ENCODE assay signal across 22 cellular contexts in the genomic region with DNA sequence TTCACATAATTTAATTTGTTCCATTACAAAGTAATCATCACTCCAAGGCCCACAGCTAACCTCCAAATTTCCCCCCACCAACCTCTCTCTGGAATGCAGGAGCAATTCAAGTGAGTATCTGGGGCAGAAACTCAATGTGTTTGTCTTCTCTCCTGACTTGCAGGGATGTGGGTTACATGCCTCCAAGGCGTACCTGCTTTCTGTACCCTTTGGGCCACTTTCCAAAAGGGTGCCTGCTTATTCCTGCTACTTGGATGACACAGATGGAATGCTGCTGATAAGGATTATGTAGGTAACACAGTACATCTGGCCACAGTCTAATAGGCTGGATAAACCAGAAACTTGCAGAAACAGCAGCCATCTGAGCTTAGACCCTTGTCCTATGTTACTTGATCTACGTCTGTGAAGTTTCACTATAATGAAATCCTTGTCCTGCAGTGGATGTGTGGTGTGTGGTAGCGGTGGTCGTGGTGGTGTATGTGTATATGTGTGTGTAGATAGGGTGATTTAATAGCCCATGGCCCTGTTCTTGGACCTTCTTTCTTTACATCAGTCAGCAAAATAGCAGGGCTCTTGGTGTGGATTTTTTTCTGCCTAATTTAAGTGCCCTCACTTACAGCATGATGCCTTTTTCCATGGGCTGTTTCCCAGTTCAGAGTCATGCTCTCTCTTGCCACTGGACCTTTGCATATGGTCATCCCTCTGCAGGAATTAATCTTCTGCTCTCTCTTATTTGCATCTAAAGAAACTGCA.
DNase-seq lines count a peak whose midpoint lies in the region; ATAC-seq, FAIRE-seq and TF ChIP-seq lines count a peak whose summit lies in the region.
"Had no signal": no experiment of that assay in that cellular context is flagged by ENCODE, and none has a peak within 500 bp of the region (broad histone marks: within the 10 kb centered on the region; RNA-seq: fewer than 3 reads in every experiment).

No MANE protein-coding gene starts in this region.

- CTCF ChIA-PET in K562 (lab: Yijun Ruan, JAX; ENCODE audit: low intra/inter-chr PET ratio), result no interaction called here

- H3K23ac ChIP-seq in trophoblast cell (ENCODE audit: low read length), result no peak overlapping the region

- intact Hi-C loops in K562 (cut with micrococcal nuclease), result no loop called here
- intact Hi-C loops in dorsolateral prefrontal cortex (cut with DNase I), result no loop called here

- FAIRE-seq in K562 (lab: Jason Lieb, UNC), result peak; percentile 68
- FAIRE-seq: GM12891, GM18507 had no signal

- no peak for TF ChIP-seq RAD21 in K562 (CRISPR knock-in tag; conservative IDR thresholded peaks at IDR 0.05 in 1 of 2, IDR thresholded peaks at IDR 0.05 in 1 of 2)

- TF ChIP-seq POLR2A in K562 (conservative IDR thresholded peaks at IDR 0.05), result no peak

- DNase-seq in NCI-H146 (lab: John Stamatoyannopoulos, UW), result peak; percentile 42
- no peak for DNase-seq in NCI-H146 treated with DMSO at 0.1 percent for 48 hours (lab: John Stamatoyannopoulos, UW; ENCODE audit: unreplicated experiment)
- peak; percentile 91 for DNase-seq in NCI-H82 (lab: John Stamatoyannopoulos, UW)
- peak in 1 of 4 experiments; percentile 35 for DNase-seq in K562 (ENCODE audit: extremely low read depth in 1 of 4, low spot score in 3 of 4)
- DNase-seq in trophoblast cell, result peak in 1 of 2 donors; percentile 29
- DNase-seq in dorsolateral prefrontal cortex, result no peak
- DNase-seq: 8988T; CD8-positive, alpha-beta T cell; GF-D8; IMR-90; Kasumi-1; MM.1S; NCI-H2029 treated with DMSO at 0.1 percent for 48 hours; NCI-H510A treated with DMSO at 0.1 percent for 48 hours; T-cell had no signal

- WGBS in K562 (ENCODE audit: insufficient coverage, low coverage, missing lambda C conversion rate), result 20% methylated on average over 4 of the region's 4 CpGs
- WGBS in trophoblast cell (ENCODE audit: extremely low coverage, insufficient coverage, insufficient read length), result no CpG with 5 or more reads among the region's 4 CpGs

- H3K27ac ChIP-seq in K562 (ENCODE audit: extremely low read depth, low read depth, low read length) (peak overlapping the region; percentile 45; the same call in 1 of the 3 replicates), trophoblast cell (ENCODE audit: low read depth, low read length) (peak overlapping the region; percentile 85), dorsolateral prefrontal cortex (no peak overlapping the region)
- H3K27ac ChIP-seq: BLaER1, RWPE1, SJSA1 had no signal

- H2BK120ac ChIP-seq in trophoblast cell (ENCODE audit: insufficient read depth, low read length, poor library complexity), result no peak overlapping the region

- H3K9me3 ChIP-seq in K562 (replicated peaks; ENCODE audit: control insufficient read depth, insufficient read depth, low read depth, low read length), result no peaks in the 10 kb centered on the region
- H3K9me3 ChIP-seq in trophoblast cell (ENCODE audit: insufficient read depth, low read depth, low read length), result no peaks in the 10 kb centered on the region
- H3K9me3 ChIP-seq: BLaER1, SJSA1 had no signal

- peak overlapping the region; percentile 60 for H2BK5ac ChIP-seq in trophoblast cell (ENCODE audit: low read depth, low read length, poor library complexity)

- H3K18ac ChIP-seq in trophoblast cell (ENCODE audit: low read length), result no peak overlapping the region

- H3K4me1 ChIP-seq in K562 (replicated peaks in 1 of 2; ENCODE audit: control insufficient read depth in 2 of 2, insufficient read depth in 2 of 2, low read length in 2 of 2), result peaks cover 11 to 59% of the 10 kb centered on the region in 2 experiments
- H3K4me1 ChIP-seq in trophoblast cell (ENCODE audit: control insufficient read depth in 1 of 2, insufficient read depth in 2 of 2, low read length in 2 of 2), result peaks cover 15 to 26% of the 10 kb centered on the region in 2 experiments
- H3K4me1 ChIP-seq: SJSA1 had no signal

- H2BK12ac ChIP-seq in trophoblast cell (ENCODE audit: low read length), result no peak overlapping the region

- in situ Hi-C loops in K562 (cut with MboI), result no loop called here

- H2AFZ ChIP-seq in K562 (ENCODE audit: low read depth, low read length) (peak overlapping the region; percentile 60; the same call in 1 of the 2 replicates), trophoblast cell (ENCODE audit: insufficient read depth, low read length, poor library complexity) (no peak overlapping the region)

- BruUV-seq in K562 (replicated peaks; lab: Mats Ljungman, UMichigan), result no TSS peak

- no peak for TF ChIP-seq CTCF in K562 (IDR thresholded peaks at IDR 0.05 in 2 of 3, conservative IDR thresholded peaks at IDR 0.05 in 1 of 3; ENCODE audit: insufficient read depth in 2 of 3, low read depth in 1 of 3, low read length in 3 of 3)
- no peak for TF ChIP-seq CTCF in dorsolateral prefrontal cortex (IDR thresholded peaks at IDR 0.05 in 54 of 56, conservative IDR thresholded peaks at IDR 0.05 in 2 of 56; ENCODE audit: low read depth in 1 of 56, partially characterized antibody in 56 of 56)

- H3K4me3 ChIP-seq in K562, result no peak overlapping the region
- no peak overlapping the region for H3K4me3 ChIP-seq in trophoblast cell (ENCODE audit: low read depth, low read length)
- no peak overlapping the region for H3K4me3 ChIP-seq in dorsolateral prefrontal cortex
- H3K4me3 ChIP-seq: BLaER1, SJSA1 had no signal

- peak overlapping the region; percentile 30 for H4K91ac ChIP-seq in trophoblast cell (ENCODE audit: low read depth, low read length)

- H4K20me1 ChIP-seq in K562 (replicated peaks; ENCODE audit: control insufficient read depth, insufficient read depth, low read length), result no peaks in the 10 kb centered on the region
- H4K20me1 ChIP-seq: BLaER1 had no signal

- H3K27me3 ChIP-seq in K562 (ENCODE audit: control insufficient read depth in 2 of 2, insufficient read depth in 2 of 2, low read length in 2 of 2) (no peaks in the 10 kb centered on the region), trophoblast cell (ENCODE audit: insufficient read depth, low read length) (no peaks in the 10 kb centered on the region), dorsolateral prefrontal cortex (peaks cover 0 to 4% (median 0%) of the 10 kb centered on the region in 45 donors)
- H3K27me3 ChIP-seq: BLaER1, SJSA1 had no signal

- no peak overlapping the region for H4K12ac ChIP-seq in trophoblast cell (ENCODE audit: low read depth, low read length)

- no peak overlapping the region for H3K9ac ChIP-seq in K562 (ENCODE audit: insufficient read depth in 1 of 2, low read depth in 2 of 2, low read length in 2 of 2)
- no peak overlapping the region for H3K9ac ChIP-seq in trophoblast cell (ENCODE audit: low read length)
- H3K9ac ChIP-seq: BLaER1 had no signal

- H2AK5ac ChIP-seq in trophoblast cell (ENCODE audit: low read length), result no peak overlapping the region

- H3K9me1 ChIP-seq in K562 (ENCODE audit: control insufficient read depth, insufficient read depth, low read length), result no peaks in the 10 kb centered on the region

- H3K14ac ChIP-seq in trophoblast cell (ENCODE audit: low read length), result no peak overlapping the region

- H3K4me2 ChIP-seq in K562 (ENCODE audit: insufficient read depth, low read length) (peak overlapping the region; percentile 44), trophoblast cell (ENCODE audit: low read length) (peak overlapping the region; percentile 26)
- H3K4me2 ChIP-seq: BLaER1 had no signal

- POLR2A ChIA-PET in K562 (lab: Yijun Ruan, JAX), result interaction anchor here (1.4 kb wide), 1 partner anchor 19 kb away, joined by 3 read pairs; no protein-coding TSS in a partner anchor

- no peak for TF ChIP-seq EP300 in K562 (IDR thresholded peaks at IDR 0.05; ENCODE audit: low read length)

- peaks cover 21% of the 10 kb centered on the region for H3K79me1 ChIP-seq in trophoblast cell (ENCODE audit: low read length)

- peak; percentile 19 for ATAC-seq in K562
- no peak for ATAC-seq in GM18861 (IDR thresholded peaks at IDR 0.05; ENCODE audit: unreplicated experiment)
- ATAC-seq in HG03139 (IDR thresholded peaks at IDR 0.05; ENCODE audit: unreplicated experiment), result no peak
- ATAC-seq: CD8-positive, alpha-beta T cell; T-cell had no signal

- H3K79me2 ChIP-seq in K562 (ENCODE audit: control insufficient read depth, insufficient read depth, low read length) (peaks cover 11% of the 10 kb centered on the region; the same call in 1 of the 3 replicates), trophoblast cell (ENCODE audit: control insufficient read depth, insufficient read depth, low read length, poor library complexity) (no peaks in the 10 kb centered on the region)

- H3K4ac ChIP-seq in trophoblast cell (ENCODE audit: low read depth, low read length), result no peak overlapping the region

- H4K8ac ChIP-seq in trophoblast cell (ENCODE audit: low read depth, low read length), result no peak overlapping the region

- H3K36me3 ChIP-seq in K562 (ENCODE audit: control insufficient read depth, insufficient read depth, low read length) (no peaks in the 10 kb centered on the region; the same call in 2 of the 3 replicates), trophoblast cell (ENCODE audit: control insufficient read depth in 1 of 2, insufficient read depth in 2 of 2, low read length in 2 of 2) (no peaks in the 10 kb centered on the region)
- H3K36me3 ChIP-seq: BLaER1, SJSA1 had no signal

TF ChIP-seq in K562, 482 proteins besides CTCF, POLR2A, EP300 and RAD21 (continues in another document):
- TF ChIP-seq NFIC (IDR thresholded peaks at IDR 0.05), result peak; percentile 12; the same call in 1 of the 2 replicates
- TF ChIP-seq PATZ1 (CRISPR knock-in tag; IDR thresholded peaks at IDR 0.05; ENCODE audit: borderline replicate concordance), result no peak
- TF ChIP-seq JUN (IDR thresholded peaks at IDR 0.05; ENCODE audit: borderline replicate concordance, low read depth, low read length), result no peak
- no peak for TF ChIP-seq JUN (CRISPR knock-in tag; IDR thresholded peaks at IDR 0.05; ENCODE audit: borderline replicate concordance)
- TF ChIP-seq GTF2A2 (tag; IDR thresholded peaks at IDR 0.05), result no peak
- no peak for TF ChIP-seq CCNT2 (IDR thresholded peaks at IDR 0.05; ENCODE audit: borderline replicate concordance, extremely low read depth, insufficient read length, low read depth, low read length)
- 0 out of 2 replicates have a peak, but pooled peaks have one; percentile 22 for TF ChIP-seq ARID1B (IDR thresholded peaks at IDR 0.05)

Comparison
In these comparisons a context has a peak if more than half of its experiments do, and no peak if none do; other contexts are left out.
1. DNase-seq: peak in NCI-H146 (single experiment) and NCI-H82 (single experiment); none in NCI-H146 treated with DMSO at 0.1 percent for 48 hours (single experiment) and dorsolateral prefrontal cortex (0 of 10).
2. H3K27ac ChIP-seq: peak in K562 (single experiment) and trophoblast cell (single experiment); none in dorsolateral prefrontal cortex (0 of 59).